ENCODE assay signal across 9 cellular contexts in the genomic region with DNA sequence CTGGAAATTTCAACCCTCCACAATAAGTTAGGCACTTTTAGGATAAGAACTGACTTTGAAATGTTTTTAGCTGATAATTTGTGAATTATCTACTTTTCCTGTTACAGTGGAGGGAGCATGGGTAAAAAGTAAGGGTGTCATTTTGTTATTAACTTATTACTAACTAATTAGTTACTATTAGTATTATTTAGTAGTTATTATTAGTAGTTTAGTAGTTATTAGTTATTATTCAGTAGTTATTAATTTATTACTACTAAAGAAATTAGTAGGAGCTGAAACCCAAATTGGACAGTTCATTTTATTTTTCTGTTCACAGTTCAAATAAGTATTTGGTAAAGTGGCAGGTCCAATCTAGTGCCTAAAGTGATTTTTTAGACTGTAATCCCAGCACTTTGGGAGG. TPM values are rescaled to one million over a fixed set of nuclear protein-coding genes. Genes with fewer than 3 reads are reported as not detected.
"Had no signal": no experiment of that assay in that cellular context is flagged by ENCODE, and none has a peak within 500 bp of the region (broad histone marks: within the 10 kb centered on the region; RNA-seq: fewer than 3 reads in every experiment).

No MANE protein-coding gene starts in this region.

- ATAC-seq: GM12878 had no signal

- DNase-seq: GDM1, GF-D8 had no signal

- FAIRE-seq: G401.6, GM12878, GM12891, GM12892, GM18507, GM19239 had no signal

- H3K4me3 ChIP-seq: GM12878 had no signal

RNA-seq across cellular contexts. Expression of gene ADH1A, which starts 5.4 kb away (rescaled TPM):
- total RNA-seq: G401, GM12878 had no signal
- polyA plus RNA-seq: GM12878 had no signal

RNA-seq across cellular contexts. Expression of gene ADH1B, which starts 35.8 kb away (rescaled TPM):
- total RNA-seq: G401 had no signal
- polyA plus RNA-seq: GM12878 had no signal
